ENCODE assay signal across 1 cellular context in the genomic region with DNA sequence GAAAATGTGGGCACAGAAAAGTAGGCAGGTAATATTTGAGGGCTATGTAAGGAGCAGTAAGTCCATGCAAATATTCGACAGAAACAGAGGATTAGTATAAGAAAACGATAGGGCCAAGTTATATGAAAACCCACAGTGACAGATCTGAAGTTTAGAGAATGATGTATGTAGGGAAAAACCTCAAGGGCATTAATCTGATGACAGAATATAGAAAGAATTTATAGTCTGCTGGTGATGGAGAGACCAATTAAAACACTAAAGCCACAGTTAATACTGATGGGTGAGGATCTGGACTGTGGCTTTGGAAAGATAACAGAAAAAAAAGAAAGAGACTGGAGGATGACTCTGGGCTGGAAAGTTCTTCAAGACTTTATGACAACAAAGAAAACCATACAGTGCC.
TF ChIP-seq lines count a peak whose summit lies in the region.

No MANE protein-coding gene starts in this region.

TF ChIP-seq in Ishikawa, 13 proteins besides CTCF, POLR2A, EP300 and RAD21 (continued from another document):
- TF ChIP-seq, protein P1, sequence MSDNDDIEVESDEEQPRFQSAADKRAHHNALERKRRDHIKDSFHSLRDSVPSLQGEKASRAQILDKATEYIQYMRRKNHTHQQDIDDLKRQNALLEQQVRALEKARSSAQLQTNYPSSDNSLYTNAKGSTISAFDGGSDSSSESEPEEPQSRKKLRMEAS (IDR thresholded peaks at IDR 0.05) = no peak
TF ChIP-seq in Ishikawa: peak in this region for 0.
